Comparison of ENCODE assay signal across 10 cellular contexts in the genomic region with DNA sequence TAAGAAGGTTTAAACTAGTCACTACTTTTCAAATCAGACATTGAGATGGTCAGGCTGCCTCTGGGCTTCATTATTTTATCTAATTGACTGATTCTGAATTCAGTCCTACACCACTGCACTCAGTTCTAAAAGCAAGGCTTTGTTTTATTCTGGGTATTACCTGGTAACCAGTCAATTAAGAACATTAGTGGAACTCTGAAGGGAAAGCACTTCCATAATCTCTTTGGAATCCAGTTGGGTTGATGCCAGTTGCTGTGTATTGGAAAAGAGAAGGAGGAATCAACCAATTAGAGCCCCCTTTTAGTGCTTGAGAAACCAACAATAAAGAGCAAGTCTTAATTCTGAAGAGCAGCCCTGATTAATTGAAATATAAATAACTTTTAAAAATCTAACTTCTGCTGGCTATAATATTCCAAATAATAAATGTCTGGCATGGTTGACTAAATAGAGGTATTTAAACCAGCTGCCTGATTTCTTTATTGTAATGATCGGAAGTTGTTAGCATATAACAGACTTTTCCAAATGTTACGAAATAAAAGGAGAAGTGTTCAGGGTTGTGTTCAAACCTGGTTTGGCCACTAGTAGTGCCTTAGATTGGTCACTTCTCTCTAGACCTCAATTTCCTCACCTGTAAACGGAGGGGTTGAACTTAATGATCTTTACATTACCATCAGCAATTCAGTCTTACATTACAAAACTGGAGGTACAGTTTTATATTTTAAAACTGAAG. TPM values are rescaled to one million over a fixed set of nuclear protein-coding genes. Genes with fewer than 3 reads are reported as not detected.
DNase-seq lines count a peak whose midpoint lies in the region; ATAC-seq and TF ChIP-seq lines count a peak whose summit lies in the region.
"Had no signal": no experiment of that assay in that cellular context is flagged by ENCODE, and none has a peak within 500 bp of the region (broad histone marks: within the 10 kb centered on the region; RNA-seq: fewer than 3 reads in every experiment).

No MANE protein-coding gene starts in this region.

- H3K4me3 Mint-ChIP-seq in CD8-positive, alpha-beta T cell, result no peak overlapping the region
- H3K4me3 Mint-ChIP-seq in Calu3 (ENCODE audit: low read depth, unreplicated experiment), result no peak overlapping the region

- no peak overlapping the region for H3K4me3 ChIP-seq in CD8-positive, alpha-beta T cell (ENCODE audit: low read depth, low read length)
- H3K4me3 ChIP-seq in osteoblast (ENCODE audit: insufficient read depth, low read length), result no peak overlapping the region

- peaks cover 6% of the 10 kb centered on the region for H4K20me1 ChIP-seq in osteoblast (ENCODE audit: insufficient read depth, low read length)

- BruUV-seq in Calu3 (replicated peaks; lab: Mats Ljungman, UMichigan), result no TSS peak

- TF ChIP-seq CTCF in CD8-positive, alpha-beta T cell (IDR thresholded peaks at IDR 0.05), result no peak
- TF ChIP-seq CTCF in osteoblast (IDR thresholded peaks at IDR 0.05; ENCODE audit: extremely low read depth, low read depth, low read length) (no peak), Calu3 (IDR thresholded peaks at IDR 0.05; ENCODE audit: unreplicated experiment) (no peak)

- H2AFZ ChIP-seq in osteoblast (ENCODE audit: low read length), result no peak overlapping the region

- ATAC-seq in CD8-positive, alpha-beta T cell, result no peak
- no peak for ATAC-seq in HG02884 (IDR thresholded peaks at IDR 0.05; ENCODE audit: unreplicated experiment)

- CTCF ChIA-PET in CD8-positive, alpha-beta T cell (lab: Charles Lee), result no interaction called here
- CTCF ChIA-PET in Calu3 (lab: Charles Lee), result no interaction called here

- no peaks in the 10 kb centered on the region for H3K9me3 ChIP-seq in CD8-positive, alpha-beta T cell (ENCODE audit: low read length)
- H3K9me3 ChIP-seq in osteoblast (ENCODE audit: low read depth, low read length), result no peaks in the 10 kb centered on the region

- DNase-seq in CD8-positive, alpha-beta T cell, result no peak
- DNase-seq in NCI-H82 treated with DMSO at 0.1 percent for 48 hours (lab: John Stamatoyannopoulos, UW; ENCODE audit: unreplicated experiment) (peak; percentile 73), epithelial cell of prostate (ENCODE audit: low read depth, low spot score) (no peak), osteoblast (ENCODE audit: insufficient read length, low spot score, missing footprints) (no peak), GF-D8 (lab: John Stamatoyannopoulos, UW) (no peak), Calu3 (no peak), SW480 (ENCODE audit: low spot score) (no peak)
- DNase-seq: DMS53, NCI-H1930 had no signal

- peaks cover 50% of the 10 kb centered on the region for H3K79me2 ChIP-seq in osteoblast (ENCODE audit: insufficient read depth, low read length)

- no peaks in the 10 kb centered on the region for H3K36me3 ChIP-seq in CD8-positive, alpha-beta T cell (ENCODE audit: insufficient read depth, low read length)
- no peaks in the 10 kb centered on the region for H3K36me3 ChIP-seq in osteoblast (ENCODE audit: insufficient read depth, low read length)

- peaks cover 13% of the 10 kb centered on the region for H3K4me1 ChIP-seq in CD8-positive, alpha-beta T cell (ENCODE audit: insufficient read depth, low read length)
- H3K4me1 ChIP-seq in osteoblast (ENCODE audit: insufficient read depth, low read length), result peaks cover 32% of the 10 kb centered on the region

- no peaks in the 10 kb centered on the region for H3K9me3 Mint-ChIP-seq in CD8-positive, alpha-beta T cell
- no peaks in the 10 kb centered on the region for H3K9me3 Mint-ChIP-seq in Calu3 (ENCODE audit: low read depth, unreplicated experiment)

- peaks cover 38% of the 10 kb centered on the region for H3K4me1 Mint-ChIP-seq in CD8-positive, alpha-beta T cell (ENCODE audit: low read depth)
- peaks cover 29% of the 10 kb centered on the region for H3K4me1 Mint-ChIP-seq in Calu3 (ENCODE audit: low read depth, unreplicated experiment)

- POLR2A ChIA-PET in CD8-positive, alpha-beta T cell (lab: Charles Lee), result interaction anchor here (6.2 kb wide), 1 partner anchor 31 kb away, joined by 76 read pairs; a partner anchor contains a TSS

- peak overlapping the region; percentile 60 for H3K27ac Mint-ChIP-seq in CD8-positive, alpha-beta T cell
- H3K27ac Mint-ChIP-seq in Calu3 (ENCODE audit: unreplicated experiment), result no peak overlapping the region

- H3K36me3 Mint-ChIP-seq in CD8-positive, alpha-beta T cell, result peaks cover 4% of the 10 kb centered on the region
- H3K36me3 Mint-ChIP-seq in Calu3 (ENCODE audit: insufficient read depth, unreplicated experiment), result no peaks in the 10 kb centered on the region

- H3K27me3 Mint-ChIP-seq in CD8-positive, alpha-beta T cell (ENCODE audit: low read depth), result no peaks in the 10 kb centered on the region
- H3K27me3 Mint-ChIP-seq in Calu3 (ENCODE audit: unreplicated experiment), result no peaks in the 10 kb centered on the region

- H3K27ac ChIP-seq in CD8-positive, alpha-beta T cell (ENCODE audit: low read depth, low read length), result no peak overlapping the region
- H3K27ac ChIP-seq in epithelial cell of prostate (peak overlapping the region; percentile 92), osteoblast (ENCODE audit: low read depth, low read length) (peak overlapping the region; percentile 97)

- peak overlapping the region; percentile 84 for H3K4me2 ChIP-seq in osteoblast (ENCODE audit: insufficient read depth, low read length)

- intact Hi-C loops in CD8-positive, alpha-beta T cell (cut with DNase I, micrococcal nuclease), result loop anchor here in 1 of 2 experiments (10.0 kb wide), 1 partner anchor 135 kb away; no protein-coding TSS in a partner anchor
- intact Hi-C loops in Calu3 (cut with micrococcal nuclease; ENCODE audit: unreplicated experiment), result no loop called here

- H3K27me3 ChIP-seq in CD8-positive, alpha-beta T cell (ENCODE audit: insufficient read depth, low read length), result no peaks in the 10 kb centered on the region
- no peaks in the 10 kb centered on the region for H3K27me3 ChIP-seq in osteoblast (ENCODE audit: insufficient read depth, low read length)

RNA-seq across cellular contexts. Expression of a gene that starts 32.0 kb away (rescaled TPM):
- total RNA-seq in CD8-positive, alpha-beta T cell, result 10 to 100 TPM; 21.7 to 24.3 TPM
- total RNA-seq in osteoblast, result 36.2 and 41.6 TPM in 2 replicates
- 30.8 and 32.0 TPM in 2 replicates for total RNA-seq in Calu3 (2022)
